ENCODE assay signal across 17 cellular contexts in the genomic region with DNA sequence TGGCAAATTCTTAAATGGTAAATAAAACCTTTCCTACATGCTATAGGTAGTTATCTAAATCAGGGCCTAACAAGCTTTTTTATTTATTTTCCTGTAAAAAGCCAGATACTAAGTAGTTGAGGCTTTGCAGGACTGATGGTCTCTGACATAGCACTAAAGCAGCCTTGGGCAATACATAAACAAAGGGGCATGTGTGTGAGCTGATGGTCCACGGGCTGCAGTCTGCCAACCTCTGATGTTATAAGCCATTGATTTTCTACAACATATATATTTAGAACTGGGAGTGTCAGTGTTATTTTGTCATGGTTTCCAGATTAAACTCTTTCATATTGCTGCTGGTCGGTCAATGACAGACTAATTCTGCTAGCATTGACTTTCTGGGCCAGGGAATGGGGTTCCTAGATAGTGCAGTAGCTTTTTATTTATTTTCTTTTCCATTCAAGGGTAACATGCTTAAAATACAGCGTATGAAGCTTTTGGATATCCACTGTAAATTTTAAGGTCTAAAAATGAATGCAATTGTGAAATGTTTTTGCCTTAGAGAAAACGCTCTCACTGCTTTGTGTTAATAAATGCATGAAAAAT.
"Had no signal": no experiment of that assay in that cellular context is flagged by ENCODE, and none has a peak within 500 bp of the region (broad histone marks: within the 10 kb centered on the region; RNA-seq: fewer than 3 reads in every experiment).

No MANE protein-coding gene starts in this region.

- H3K9me3 ChIP-seq: stomach, tibial artery had no signal

- ATAC-seq: activated CD8-positive, alpha-beta T cell treated with anti-CD3 and anti-CD28 coated beads for 36 hours; activated naive CD8-positive, alpha-beta T cell treated with anti-CD3 and anti-CD28 coated beads, Interleukin-2, amount 50 U/mL, for 24 hours; activated T-cell treated with anti-CD3 and anti-CD28 coated beads, Interleukin-2, amount 50 U/mL, for 72 hours; left ventricle myocardium superior had no signal

- H3K4me1 Mint-ChIP-seq: activated naive CD8-positive, alpha-beta T cell treated with anti-CD3 and anti-CD28 coated beads, Interleukin-2, amount 50 U/mL, for 24 hours had no signal

- H3K9me3 Mint-ChIP-seq: activated CD8-positive, alpha-beta T cell treated with anti-CD3 and anti-CD28 coated beads for 36 hours; activated naive CD8-positive, alpha-beta T cell treated with anti-CD3 and anti-CD28 coated beads, Interleukin-2, amount 50 U/mL, for 24 hours; activated T-cell treated with anti-CD3 and anti-CD28 coated beads, Interleukin-2, amount 50 U/mL, for 72 hours; neural progenitor cell had no signal

- H3K27me3 ChIP-seq: neural progenitor cell, stomach had no signal

- H3K27ac ChIP-seq: coronary artery, epithelial cell of prostate, neural progenitor cell, parathyroid adenoma, tibial artery had no signal

- H3K36me3 ChIP-seq: neural progenitor cell, stomach, tibial artery had no signal

- DNase-seq: activated CD4-positive, alpha-beta T cell treated with anti-CD3 and anti-CD28 coated beads for 4 hours; activated CD8-positive, alpha-beta memory T cell treated with anti-CD3 and anti-CD28 coated beads, Interleukin-2, amount 50 U/mL, for 4 hours; activated CD8-positive, alpha-beta T cell treated with anti-CD3 and anti-CD28 coated beads for 36 hours; activated naive CD8-positive, alpha-beta T cell treated with anti-CD3 and anti-CD28 coated beads, Interleukin-2, amount 50 U/mL, for 24 hours; activated T-cell treated with anti-CD3 and anti-CD28 coated beads, Interleukin-2, amount 50 U/mL, for 72 hours; caudate nucleus; effector CD4-positive, alpha-beta T cell; left ventricle myocardium superior; mesendoderm; stimulated activated CD4-positive, alpha-beta T cell treated with anti-CD3 and anti-CD28 coated beads, Interleukin-4, amount 100 ng/mL, for 4 hours; stomach; T-helper 1 cell; tibial artery had no signal

- H3K4me3 ChIP-seq: coronary artery, neural progenitor cell, stomach, tibial artery had no signal

- H3K9ac ChIP-seq: neural progenitor cell, parathyroid adenoma had no signal

- H3K4me3 Mint-ChIP-seq: activated CD8-positive, alpha-beta T cell treated with anti-CD3 and anti-CD28 coated beads for 36 hours; activated naive CD8-positive, alpha-beta T cell treated with anti-CD3 and anti-CD28 coated beads, Interleukin-2, amount 50 U/mL, for 24 hours; activated T-cell treated with anti-CD3 and anti-CD28 coated beads, Interleukin-2, amount 50 U/mL, for 72 hours; neural progenitor cell had no signal

- H3K4me1 ChIP-seq: tibial artery had no signal

- H3K27ac Mint-ChIP-seq: activated CD8-positive, alpha-beta T cell treated with anti-CD3 and anti-CD28 coated beads for 36 hours; activated naive CD8-positive, alpha-beta T cell treated with anti-CD3 and anti-CD28 coated beads, Interleukin-2, amount 50 U/mL, for 24 hours; activated T-cell treated with anti-CD3 and anti-CD28 coated beads, Interleukin-2, amount 50 U/mL, for 72 hours; neural progenitor cell had no signal
